Comparison of ENCODE assay signal across 8 cellular contexts in genomic region chr12:48890657-48891418, GRCh38. TPM values are rescaled to one million over a fixed set of nuclear protein-coding genes. Genes with fewer than 3 reads are reported as not detected.
A peak's percentile ranks its signal among the peaks of the same experiment; 100 is the strongest.
DNase-seq lines count a peak whose midpoint lies in the region; ATAC-seq, FAIRE-seq and TF ChIP-seq lines count a peak whose summit lies in the region.

No MANE protein-coding gene starts in this region.

- ATAC-seq in GM23338 (peak; percentile 98), GM19467 (IDR thresholded peaks at IDR 0.05; ENCODE audit: unreplicated experiment) (no peak)

- H3K4me3 Mint-ChIP-seq in GM23338 = peak overlapping the region; percentile 72
- H3K4me3 Mint-ChIP-seq in astrocyte (ENCODE audit: unreplicated experiment) = peak overlapping the region; percentile 54

- no peak overlapping the region for H3K27ac Mint-ChIP-seq in GM23338
- H3K27ac Mint-ChIP-seq in astrocyte (ENCODE audit: unreplicated experiment) = no peak overlapping the region

- H3K4me1 Mint-ChIP-seq in GM23338 (peaks cover 8% of the 10 kb centered on the region; the same call in 2 of the 3 replicates), astrocyte (ENCODE audit: low read depth, unreplicated experiment) (peaks cover 6% of the 10 kb centered on the region)

- H3K27ac ChIP-seq in C4-2B = no peak overlapping the region
- no peak overlapping the region for H3K27ac ChIP-seq in GM23338 (ENCODE audit: low read depth)
- no peak overlapping the region for H3K27ac ChIP-seq in astrocyte (ENCODE audit: low read depth, low read length)

- H3K27me3 ChIP-seq in GM23338 (ENCODE audit: insufficient read depth) = peaks cover 9% of the 10 kb centered on the region
- H3K27me3 ChIP-seq in astrocyte (ENCODE audit: insufficient read depth, low read length) = peaks cover 13% of the 10 kb centered on the region

- FAIRE-seq in astrocyte (lab: Jason Lieb, UNC) = no peak

- H3K79me2 ChIP-seq in GM23338 (replicated peaks; ENCODE audit: insufficient read depth) = no peaks in the 10 kb centered on the region
- H3K79me2 ChIP-seq in astrocyte (ENCODE audit: insufficient read depth, low read length) = no peaks in the 10 kb centered on the region

- H3K4me3 ChIP-seq in GM23338 (peak overlapping the region; percentile 58), astrocyte (ENCODE audit: insufficient read depth, low read depth, low read length) (peak overlapping the region; percentile 8)

- H3K36me3 Mint-ChIP-seq in GM23338 (ENCODE audit: low read depth) (no peaks in the 10 kb centered on the region), astrocyte (ENCODE audit: low read depth, unreplicated experiment) (no peaks in the 10 kb centered on the region)

- H3K4me2 ChIP-seq in GM23338 = peak overlapping the region; percentile 72
- H3K4me2 ChIP-seq in astrocyte (ENCODE audit: low read length) = peak overlapping the region; percentile 84

- TF ChIP-seq CTCF in C4-2B (conservative IDR thresholded peaks at IDR 0.05) (peak; percentile 83), GM23338 (conservative IDR thresholded peaks at IDR 0.05; ENCODE audit: low read depth in 2 of 2) (peak; percentile 93 to 96), astrocyte (IDR thresholded peaks at IDR 0.05; ENCODE audit: insufficient read depth, low read depth, low read length) (peak; percentile 75)

- no peaks in the 10 kb centered on the region for H3K9me3 Mint-ChIP-seq in GM23338
- H3K9me3 Mint-ChIP-seq in astrocyte (ENCODE audit: unreplicated experiment) = peaks cover 2% of the 10 kb centered on the region

- DNase-seq in GM23338 (ENCODE audit: low spot score) (peak; percentile 93), NCI-H1694 (lab: John Stamatoyannopoulos, UW) (peak; percentile 63), T-helper 9 cell (peak; percentile 70), astrocyte (ENCODE audit: low read depth) (peak; percentile 31), hippocampal formation (lab: John Stamatoyannopoulos, UW) (peak; percentile 73 to 80), retina (peak; percentile 96)

- H4K20me1 ChIP-seq in GM23338 (replicated peaks; ENCODE audit: insufficient read depth) (no peaks in the 10 kb centered on the region), astrocyte (ENCODE audit: insufficient read depth, low read length) (no peaks in the 10 kb centered on the region)

- H3K27me3 Mint-ChIP-seq in GM23338 (ENCODE audit: insufficient read depth, low read depth, poor library complexity) (peaks cover 20% of the 10 kb centered on the region), astrocyte (ENCODE audit: low read depth, unreplicated experiment) (peaks cover 17% of the 10 kb centered on the region)

- H3K9me2 ChIP-seq in GM23338 (ENCODE audit: insufficient read depth) = no peaks in the 10 kb centered on the region

- H2AFZ ChIP-seq in GM23338 (peak overlapping the region; percentile 30; the same call in 1 of the 2 replicates), astrocyte (ENCODE audit: low read depth, low read length) (peak overlapping the region; percentile 91)

- no peaks in the 10 kb centered on the region; the same call in 1 of the 2 replicates for H3F3A ChIP-seq in GM23338 (replicated peaks; ENCODE audit: low read depth)

- H3K9ac ChIP-seq in astrocyte (ENCODE audit: low read length) = peak overlapping the region; percentile 58

- H3K36me3 ChIP-seq in GM23338 (ENCODE audit: insufficient read depth) (no peaks in the 10 kb centered on the region), astrocyte (ENCODE audit: insufficient read depth, low read length) (no peaks in the 10 kb centered on the region)

- H3K9me3 ChIP-seq in astrocyte (ENCODE audit: insufficient read depth, low read depth, low read length) = no peaks in the 10 kb centered on the region

- H3K4me1 ChIP-seq in GM23338 (ENCODE audit: insufficient read depth) (peaks cover 4% of the 10 kb centered on the region; the same call in 1 of the 2 replicates), astrocyte (ENCODE audit: insufficient read depth, low read length) (peaks cover 3% of the 10 kb centered on the region)

TF ChIP-seq in GM23338, 12 proteins besides CTCF, POLR2A, EP300 and RAD21:
- TF ChIP-seq ZNF331 (CRISPR knock-in tag; IDR thresholded peaks at IDR 0.05; ENCODE audit: low read depth) (no peak), CREB1 (CRISPR knock-in tag; IDR thresholded peaks at IDR 0.05; ENCODE audit: low read depth) (0 out of 2 replicates have a peak, but pooled peaks have one; percentile 20), JUNB (IDR thresholded peaks at IDR 0.05; ENCODE audit: unreplicated experiment) (no peak)

RNA-seq across cellular contexts. Expression of gene RND1, which starts 25.2 kb away (rescaled TPM):
- 7.4 and 10.4 TPM in 2 replicates for total RNA-seq in GM23338 (2014; rRNA removed; shearing (Covaris generic))
- polyA plus RNA-seq in GM23338 (2016; fragmentation: Nextera tagmentation; extraction: Ambion mirVana) = 7.4 and 9.3 TPM in 2 replicates
- 2.2 and 2.4 TPM in 2 replicates for total RNA-seq in astrocyte

RNA-seq across cellular contexts. Expression of gene FKBP11, which starts 34.5 kb away (rescaled TPM):
- total RNA-seq in GM23338 (2014; rRNA removed; shearing (Covaris generic)) = 29.5 and 45.0 TPM in 2 replicates
- 94.9 and 97.2 TPM in 2 replicates for polyA plus RNA-seq in GM23338 (2016; fragmentation: Nextera tagmentation; extraction: Ambion mirVana)
- 47.4 and 51.2 TPM in 2 replicates for total RNA-seq in astrocyte

RNA-seq across cellular contexts. Expression of gene DDX23, which starts 38.9 kb away (rescaled TPM):
- 78.5 and 93.0 TPM in 2 replicates for total RNA-seq in GM23338 (2014; rRNA removed; shearing (Covaris generic))
- 31.7 and 31.8 TPM in 2 replicates for polyA plus RNA-seq in GM23338 (2016; fragmentation: Nextera tagmentation; extraction: Ambion mirVana)
- 66.7 and 77.1 TPM in 2 replicates for total RNA-seq in astrocyte

Comparison
In these comparisons a context has a peak if more than half of its experiments do, and no peak if none do; other contexts are left out.
1. DNase-seq: peak in every context shown above with its lines; median percentile 96 in retina; 93 in GM23338; 76 in hippocampal formation; 70 in T-helper 9 cell; 63 in NCI-H1694; 31 in astrocyte.